18 cellular contexts compared by ENCODE assay signal in the genomic region with DNA sequence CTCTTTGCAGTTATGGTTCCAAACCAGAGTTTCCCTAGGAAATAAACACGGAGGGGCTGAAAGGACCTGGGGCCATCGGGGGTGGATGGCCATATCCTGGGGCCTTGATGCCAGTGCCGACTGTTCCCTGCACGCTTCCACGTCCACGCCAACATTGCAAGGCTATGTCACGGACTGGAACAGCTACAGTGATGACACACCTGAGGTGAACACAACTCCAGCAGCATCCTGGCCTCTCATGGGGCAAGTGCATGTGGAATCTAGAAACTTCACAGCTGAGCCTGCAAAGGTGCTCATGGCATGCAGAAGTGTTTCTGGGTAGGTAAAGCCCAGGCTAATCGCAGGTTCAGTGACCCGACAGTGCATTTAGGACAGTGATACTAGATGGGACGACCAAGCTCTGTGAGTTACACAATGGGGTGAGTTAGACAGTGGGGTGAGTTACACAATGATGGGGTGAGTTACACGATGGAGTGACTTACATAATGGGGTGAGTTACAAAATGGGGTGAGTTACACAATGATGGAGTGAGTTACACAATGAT. TPM values are rescaled to one million over a fixed set of nuclear protein-coding genes. Genes with fewer than 3 reads are reported as not detected.
A peak's percentile ranks its signal among the peaks of the same experiment; 100 is the strongest.
DNase-seq lines count a peak whose midpoint lies in the region; ATAC-seq lines count a peak whose summit lies in the region.
"Had no signal": no experiment of that assay in that cellular context is flagged by ENCODE, and none has a peak within 500 bp of the region (broad histone marks: within the 10 kb centered on the region; RNA-seq: fewer than 3 reads in every experiment).

No MANE protein-coding gene starts in this region.

- peak; percentile 47 for DNase-seq in activated effector memory CD4-positive, alpha-beta T cell treated with anti-CD3 and anti-CD28 coated beads, Interleukin-2, amount 50 U/mL, for 16 hours
- no peak for DNase-seq in activated effector memory CD4-positive, alpha-beta T cell treated with Interleukin-2 at 50 U/mL for 16 hours
- DNase-seq in activated CD8-positive, alpha-beta memory T cell treated with anti-CD3 and anti-CD28 coated beads, Interleukin-2, amount 10 ng/mL, durations not matched to agents 7 days and 5 days = peak; percentile 32
- peak; percentile 68 for DNase-seq in fibroblast of peridontal ligament (ENCODE audit: extremely low read depth)
- DNase-seq in sciatic nerve (ENCODE audit: low spot score) = peak; percentile 26
- no peak for DNase-seq in NCI-H1436 (lab: John Stamatoyannopoulos, UW)
- DNase-seq in inferior parietal cortex (ENCODE audit: extremely low spot score) = no peak
- no peak for DNase-seq in NCI-H2081 (lab: John Stamatoyannopoulos, UW)
- DNase-seq: activated B cell treated with CpG ODN at 0.5 μM for 24 hours, aorta, NCI-H146, SK-N-SH, substantia nigra had no signal

- H3K4me1 Mint-ChIP-seq in activated CD8-positive, alpha-beta memory T cell treated with anti-CD3 and anti-CD28 coated beads, Interleukin-2, amount 10 ng/mL, durations not matched to agents 7 days and 5 days = peaks cover 3% of the 10 kb centered on the region
- H3K4me1 Mint-ChIP-seq: activated B cell treated with CpG ODN at 0.5 μM for 24 hours; B cell; central memory CD8-positive, alpha-beta T cell had no signal

- CTCF ChIA-PET in activated CD8-positive, alpha-beta memory T cell treated with anti-CD3 and anti-CD28 coated beads, Interleukin-2, amount 10 ng/mL, durations not matched to agents 7 days and 5 days (lab: Charles Lee) = no interaction called here

- no peaks in the 10 kb centered on the region for H3K36me3 Mint-ChIP-seq in activated CD8-positive, alpha-beta memory T cell treated with anti-CD3 and anti-CD28 coated beads, Interleukin-2, amount 10 ng/mL, durations not matched to agents 7 days and 5 days
- H3K36me3 Mint-ChIP-seq: activated naive CD4-positive, alpha-beta T cell treated with anti-CD3 and anti-CD28 coated beads, Interleukin-2, amount 50 U/mL, for 72 hours had no signal

- ATAC-seq in activated CD8-positive, alpha-beta memory T cell treated with anti-CD3 and anti-CD28 coated beads, Interleukin-2, amount 10 ng/mL, durations not matched to agents 7 days and 5 days = no peak
- ATAC-seq in sciatic nerve = peak; percentile 40
- ATAC-seq: GM12878 had no signal

- no peak overlapping the region for H3K4me3 Mint-ChIP-seq in activated CD8-positive, alpha-beta memory T cell treated with anti-CD3 and anti-CD28 coated beads, Interleukin-2, amount 10 ng/mL, durations not matched to agents 7 days and 5 days
- H3K4me3 Mint-ChIP-seq: activated B cell treated with CpG ODN at 0.5 μM for 24 hours; B cell; central memory CD8-positive, alpha-beta T cell had no signal

- H3K9me3 Mint-ChIP-seq in activated CD8-positive, alpha-beta memory T cell treated with anti-CD3 and anti-CD28 coated beads, Interleukin-2, amount 10 ng/mL, durations not matched to agents 7 days and 5 days (ENCODE audit: low read depth) = peaks cover 3% of the 10 kb centered on the region
- H3K9me3 Mint-ChIP-seq: activated naive CD4-positive, alpha-beta T cell treated with anti-CD3 and anti-CD28 coated beads, Interleukin-2, amount 50 U/mL, for 72 hours; central memory CD8-positive, alpha-beta T cell had no signal

- H3K27ac Mint-ChIP-seq in activated CD8-positive, alpha-beta memory T cell treated with anti-CD3 and anti-CD28 coated beads, Interleukin-2, amount 10 ng/mL, durations not matched to agents 7 days and 5 days = no peak overlapping the region
- H3K27ac Mint-ChIP-seq: activated B cell treated with CpG ODN at 0.5 μM for 24 hours; activated naive CD4-positive, alpha-beta T cell treated with anti-CD3 and anti-CD28 coated beads, Interleukin-2, amount 50 U/mL, for 72 hours; B cell had no signal

- intact Hi-C loops in sciatic nerve (cut with DNase I) = no loop called here

- peaks cover 44% of the 10 kb centered on the region for H3K27me3 Mint-ChIP-seq in activated CD8-positive, alpha-beta memory T cell treated with anti-CD3 and anti-CD28 coated beads, Interleukin-2, amount 10 ng/mL, durations not matched to agents 7 days and 5 days

RNA-seq across cellular contexts. Expression of a gene that starts 52.0 kb away (rescaled TPM):
- total RNA-seq in activated CD8-positive, alpha-beta memory T cell treated with anti-CD3 and anti-CD28 coated beads, Interleukin-2, amount 10 ng/mL, durations not matched to agents 7 days and 5 days = under 1 TPM; 0.15 to 0.23 TPM
- total RNA-seq in sciatic nerve = 302 TPM

RNA-seq across cellular contexts. Expression of a gene that starts 58.0 kb away (rescaled TPM):
- total RNA-seq in activated CD8-positive, alpha-beta memory T cell treated with anti-CD3 and anti-CD28 coated beads, Interleukin-2, amount 10 ng/mL, durations not matched to agents 7 days and 5 days = 1 to 10 TPM in 1 of 2 experiments, under 1 TPM in 1; 0.37 to 2.3 TPM
- total RNA-seq in sciatic nerve = 3.6 TPM
- total RNA-seq: myocyte had no signal

Comparison
In these comparisons a context has a peak if more than half of its experiments do, and no peak if none do; other contexts are left out.
1. DNase-seq: peak in activated effector memory CD4-positive, alpha-beta T cell treated with anti-CD3 and anti-CD28 coated beads, Interleukin-2, amount 50 U/mL, for 16 hours (single experiment), activated CD8-positive, alpha-beta memory T cell treated with anti-CD3 and anti-CD28 coated beads, Interleukin-2, amount 10 ng/mL, durations not matched to agents 7 days and 5 days (single experiment), fibroblast of peridontal ligament (single experiment) and sciatic nerve (single experiment); none in activated effector memory CD4-positive, alpha-beta T cell treated with Interleukin-2 at 50 U/mL for 16 hours (single experiment), NCI-H1436 (single experiment), inferior parietal cortex (single experiment) and NCI-H2081 (0 of 2).
2. RNA of a gene that starts 52.0 kb away (total RNA-seq): 302 TPM in sciatic nerve (single experiment); 0.15 to 0.23 TPM in activated CD8-positive, alpha-beta memory T cell treated with anti-CD3 and anti-CD28 coated beads, Interleukin-2, amount 10 ng/mL, durations not matched to agents 7 days and 5 days; every median in the first group is over 100 times any median in the second.